In genomic region chr5:151251001-151251551, GRCh38 we compare ENCODE assay signal across 13 cellular contexts. TPM values are rescaled to one million over a fixed set of nuclear protein-coding genes. Genes with fewer than 3 reads are reported as not detected.
DNase-seq lines count a peak whose midpoint lies in the region; ATAC-seq, FAIRE-seq and TF ChIP-seq lines count a peak whose summit lies in the region.
"Had no signal": no experiment of that assay in that cellular context is flagged by ENCODE, and none has a peak within 500 bp of the region (broad histone marks: within the 10 kb centered on the region; RNA-seq: fewer than 3 reads in every experiment).

No MANE protein-coding gene starts in this region.

- H3K27me3 Mint-ChIP-seq in GM23338 (ENCODE audit: insufficient read depth, low read depth, poor library complexity): peaks cover 10% of the 10 kb centered on the region
- H3K27me3 Mint-ChIP-seq in T-cell: no peaks in the 10 kb centered on the region

- CTCF ChIA-PET in T-cell (lab: Charles Lee) (no interaction called here), GM12878 (lab: Yijun Ruan, JAX) (interaction anchor here (0.9 to 6.2 kb wide), 3 partner anchors 11 to 47 kb away, joined by 3 to 62 read pairs (median 24); no protein-coding TSS in a partner anchor)

- no TSS peak for BruUV-seq in GM12878 (replicated peaks; lab: Mats Ljungman, UMichigan)

- SMC1A ChIA-PET in GM12878 (lab: Charles Lee; ENCODE audit: uncharacterized antibody, unreplicated experiment): interaction anchor here (2.1 to 10.0 kb wide), 3 partner anchors 11 to 33 kb away, joined by 17 to 227 read pairs (median 86); partner anchors contain the start of gene CCDC69

- H4K20me1 ChIP-seq in GM23338 (replicated peaks; ENCODE audit: insufficient read depth): no peaks in the 10 kb centered on the region
- no peaks in the 10 kb centered on the region for H4K20me1 ChIP-seq in GM12878 (ENCODE audit: control insufficient read depth, insufficient read depth)

- no peak for ATAC-seq in GM23338
- ATAC-seq in T-cell (replicated peaks in 1 of 4): no peak
- peak; percentile 7 for ATAC-seq in GM12878
- ATAC-seq in HG03039 (IDR thresholded peaks at IDR 0.05; ENCODE audit: unreplicated experiment): no peak
- ATAC-seq in HG03439 (IDR thresholded peaks at IDR 0.05; ENCODE audit: unreplicated experiment): no peak
- no peak for ATAC-seq in HG03342 (IDR thresholded peaks at IDR 0.05; ENCODE audit: unreplicated experiment)
- ATAC-seq: left cardiac atrium had no signal

- RAD21 ChIA-PET in GM12878 (lab: Charles Lee; ENCODE audit: unreplicated experiment): interaction anchor here (1.2 to 9.4 kb wide), 6 partner anchors 11 to 109 kb away, joined by 4 to 156 read pairs (median 54); partner anchors contain the start of gene CCDC69

- H3K36me3 ChIP-seq in GM23338 (ENCODE audit: insufficient read depth) (no peaks in the 10 kb centered on the region), GM12878 (ENCODE audit: control insufficient read depth in 2 of 2, insufficient read depth in 2 of 2, low read length in 1 of 2) (no peaks in the 10 kb centered on the region)
- H3K36me3 ChIP-seq: right atrium auricular region had no signal

- WGBS in GM12878 (ENCODE audit: insufficient coverage, insufficient replicate concordance, low lambda C conversion rate, missing lambda C conversion rate): 55% methylated on average over 5 of the region's 5 CpGs

- POLR2A ChIA-PET in T-cell (lab: Charles Lee) (no interaction called here), GM12878 (lab: Charles Lee) (interaction anchor here (1.8 to 6.0 kb wide), 4 partner anchors 10 to 54 kb away, joined by 4 to 90 read pairs (median 66); partner anchors contain the start of gene CCDC69)

- TF ChIP-seq POLR2A in GM12878 (IDR thresholded peaks at IDR 0.05; ENCODE audit: low read depth, low read length): no peak

- in situ Hi-C loops in GM12878 (cut with MboI): no loop called here

- H3K4me1 Mint-ChIP-seq in GM23338 (peaks cover 25% of the 10 kb centered on the region), T-cell (peaks cover 32 to 53% (median 37%) of the 10 kb centered on the region in 3 donors)

- intact Hi-C loops in GM12878 (cut with micrococcal nuclease; ENCODE audit: unreplicated experiment): loop anchor here (5.0 to 10.0 kb wide), 3 partner anchors 94 to 521 kb away; partner anchors contain the start of genes ANXA6 and G3BP1

- H3K4me1 ChIP-seq in GM23338 (ENCODE audit: insufficient read depth) (peaks cover 28% of the 10 kb centered on the region), GM12878 (ENCODE audit: control insufficient read depth, insufficient read depth, low read length) (peaks cover 10% of the 10 kb centered on the region; the same call in 1 of the 2 replicates)

- no peaks in the 10 kb centered on the region for H3K9me3 ChIP-seq in GM12878 (replicated peaks; ENCODE audit: control insufficient read depth, insufficient read depth, low read length)
- H3K9me3 ChIP-seq: right atrium auricular region had no signal

- FAIRE-seq in GM12878 (lab: Jason Lieb, UNC): no peak
- FAIRE-seq: H54, RCC 7860 had no signal

- no peaks in the 10 kb centered on the region for H3K9me2 ChIP-seq in GM23338 (ENCODE audit: insufficient read depth)

- no peak overlapping the region for H3K9ac ChIP-seq in GM12878 (ENCODE audit: control insufficient read depth, insufficient read depth, low read length)

- H3K4me3 ChIP-seq in GM23338: no peak overlapping the region
- H3K4me3 ChIP-seq in GM12878: peak overlapping the region; percentile 51; the same call in 1 of the 2 replicates
- H3K4me3 ChIP-seq: right atrium auricular region had no signal

- H3F3A ChIP-seq in GM23338 (replicated peaks; ENCODE audit: low read depth): no peaks in the 10 kb centered on the region

- H3K4me3 Mint-ChIP-seq in GM23338: peak overlapping the region; percentile 50; the same call in 2 of the 3 replicates
- peak overlapping the region; percentile 44 to 95 (median 74) for H3K4me3 Mint-ChIP-seq in T-cell

- no peak for TF ChIP-seq RAD21 in GM12878 (IDR thresholded peaks at IDR 0.05; ENCODE audit: insufficient read depth, low read depth, low read length)

- H3K9me3 Mint-ChIP-seq in GM23338 (no peaks in the 10 kb centered on the region), T-cell (no peaks in the 10 kb centered on the region)

- H3K79me2 ChIP-seq in GM23338 (replicated peaks; ENCODE audit: insufficient read depth) (peaks cover 19% of the 10 kb centered on the region), GM12878 (ENCODE audit: control insufficient read depth, insufficient read depth, low read length) (peaks cover 32% of the 10 kb centered on the region)

- H2AFZ ChIP-seq in GM23338 (peak overlapping the region; percentile 70), GM12878 (ENCODE audit: control insufficient read depth, low read depth, low read length) (peak overlapping the region; percentile 52)

- H3K36me3 Mint-ChIP-seq in GM23338 (ENCODE audit: low read depth) (no peaks in the 10 kb centered on the region), T-cell (no peaks in the 10 kb centered on the region)

- H3K27ac Mint-ChIP-seq in GM23338 (no peak overlapping the region), T-cell (peak overlapping the region; percentile 73 to 81)

- H3K27me3 ChIP-seq in GM23338 (ENCODE audit: insufficient read depth) (no peaks in the 10 kb centered on the region), GM12878 (replicated peaks in 1 of 2; ENCODE audit: control insufficient read depth in 2 of 2, insufficient read depth in 2 of 2, low read length in 1 of 2) (no peaks in the 10 kb centered on the region)
- H3K27me3 ChIP-seq: right atrium auricular region had no signal

- H3K4me2 ChIP-seq in GM23338 (0 out of 2 replicates have a peak overlapping the region, but pooled peaks have one; percentile 13), GM12878 (ENCODE audit: control insufficient read depth, insufficient read depth) (peak overlapping the region; percentile 72)

- no peak for TF ChIP-seq EP300 in GM12878 (IDR thresholded peaks at IDR 0.05; ENCODE audit: borderline replicate concordance in 1 of 2, control insufficient read depth in 1 of 2, low read depth in 2 of 2, low read length in 2 of 2)

- DNase-seq in GM23338 (ENCODE audit: low spot score) (no peak), T-cell (no peak), GM12878 (ENCODE audit: low read depth, low spot score) (peak; percentile 49)
- peak; percentile 23 to 25 for DNase-seq in stimulated activated CD4-positive, alpha-beta T cell treated with anti-CD3 and anti-CD28 coated beads, Interleukin-2, amount 100 ng/mL, for 48 hours
- DNase-seq: cerebellar nuclear complex, left cardiac atrium, NCI-H1436 treated with DMSO at 0.1 percent for 48 hours had no signal

- H3K27ac ChIP-seq in GM23338 (ENCODE audit: low read depth) (no peak overlapping the region), GM12878 (ENCODE audit: control insufficient read depth, insufficient read depth) (peak overlapping the region; percentile 51; the same call in 1 of the 2 replicates)
- H3K27ac ChIP-seq: right atrium auricular region had no signal

- TF ChIP-seq CTCF in GM23338 (conservative IDR thresholded peaks at IDR 0.05; ENCODE audit: low read depth in 2 of 2): no peak
- TF ChIP-seq CTCF in GM12878 (IDR thresholded peaks at IDR 0.05 in 2 of 3, conservative IDR thresholded peaks at IDR 0.05 in 1 of 3; ENCODE audit: control insufficient read depth in 2 of 3, extremely low read depth in 1 of 3, insufficient read depth in 1 of 3, low read depth in 3 of 3, low read length in 3 of 3): no peak

RNA-seq across cellular contexts. Expression of gene GM2A, which starts 1.9 kb away (rescaled TPM):
- 26.3 and 27.8 TPM in 2 replicates for total RNA-seq in GM23338 (2014; rRNA removed; shearing (Covaris generic))
- polyA plus RNA-seq in GM23338 (2016; fragmentation: Nextera tagmentation; extraction: Ambion mirVana) (9.0 and 9.8 TPM in 2 replicates), GM12878 (2011; rRNA removed) (85.4 and 106 TPM in 2 replicates), GM12878 (2014; fragmentation: Illumina TruSeq; extraction: Trizol) (74.4 and 83.9 TPM in 2 replicates), GM12878 (2014; fragmentation: Nextera tagmentation; extraction: Ambion mirVana) (10 to 100 TPM; 33.6 to 44.4 TPM), GM12878 (2014; rRNA removed) (62.0 and 63.9 TPM in 2 replicates), GM12878 (2016; fragmentation: Nextera tagmentation; extraction: Ambion mirVana) (10 to 100 TPM; 44.0 to 44.4 TPM)
- total RNA-seq in T-cell (10 to 100 TPM in 3 of 5 donors, 1 to 10 TPM in 2; 8.2 to 20.9 (median 11.5) TPM), GM12878 (2014; rRNA removed) (102 and 109 TPM in 2 replicates), GM12878 (2014; rRNA removed; fragmentation: Illumina TruSeq; extraction: Trizol) (75.7 TPM in 2 replicates), GM12878 (2021) (95.1 and 95.6 TPM in 2 replicates)
- 150 and 162 TPM in 2 replicates for total RNA-seq in GM12878 (2013; cell fraction: nucleolus; rRNA removed)
- polyA plus RNA-seq in GM12878 (2011; ENCODE audit: low read depth): 46.2 TPM
- polyA plus RNA-seq in GM12878 (2011; cell fraction: cytosol; rRNA removed): 81.7 and 107 TPM in 2 replicates
- 27.6 and 30.7 TPM in 2 replicates for polyA plus RNA-seq in GM12878 (2011; cell fraction: nucleus; rRNA removed)
- 61.7 and 69.7 TPM in 2 replicates for polyA plus RNA-seq in GM12878 (2012)
- 109 and 137 TPM in 2 replicates for polyA minus RNA-seq in GM12878 (2011; rRNA and poly(A)+ RNA removed)
- polyA minus RNA-seq in GM12878 (2011; cell fraction: cytosol; rRNA and poly(A)+ RNA removed): 43.7 and 54.0 TPM in 2 replicates
- polyA minus RNA-seq in GM12878 (2011; cell fraction: nucleus; rRNA and poly(A)+ RNA removed): 14.7 and 19.8 TPM in 2 replicates

RNA-seq across cellular contexts. Expression of gene CCDC69, which starts 27.2 kb away (rescaled TPM):
- total RNA-seq in GM23338 (2014; rRNA removed; shearing (Covaris generic)): 5.3 and 6.6 TPM in 2 replicates
- polyA plus RNA-seq in GM23338 (2016; fragmentation: Nextera tagmentation; extraction: Ambion mirVana): 2.7 and 3.0 TPM in 2 replicates
- 100 to 1,000 TPM in 1 of 5 donors, 10 to 100 TPM in 4; 86.3 to 112 (median 93.5) TPM for total RNA-seq in T-cell
- total RNA-seq in GM12878 (2013; cell fraction: nucleolus; rRNA removed): 69.3 and 77.6 TPM in 2 replicates
- total RNA-seq in GM12878 (2014; rRNA removed): 91.1 and 104 TPM in 2 replicates
- total RNA-seq in GM12878 (2014; rRNA removed; fragmentation: Illumina TruSeq; extraction: Trizol): 78.8 and 80.3 TPM in 2 replicates
- total RNA-seq in GM12878 (2021): 77.3 and 80.8 TPM in 2 replicates
- 37.5 TPM for polyA plus RNA-seq in GM12878 (2011; ENCODE audit: low read depth)
- 36.7 and 42.3 TPM in 2 replicates for polyA plus RNA-seq in GM12878 (2011; rRNA removed)
- polyA plus RNA-seq in GM12878 (2011; cell fraction: cytosol; rRNA removed): 56.7 and 66.0 TPM in 2 replicates
- polyA plus RNA-seq in GM12878 (2011; cell fraction: nucleus; rRNA removed): 16.1 and 18.3 TPM in 2 replicates
- 46.8 and 47.5 TPM in 2 replicates for polyA plus RNA-seq in GM12878 (2012)
- 104 and 106 TPM in 2 replicates for polyA plus RNA-seq in GM12878 (2014; fragmentation: Illumina TruSeq; extraction: Trizol)
- 10 to 100 TPM; 13.5 to 21.4 TPM for polyA plus RNA-seq in GM12878 (2014; fragmentation: Nextera tagmentation; extraction: Ambion mirVana)
- 89.6 and 102 TPM in 2 replicates for polyA plus RNA-seq in GM12878 (2014; rRNA removed)
- polyA plus RNA-seq in GM12878 (2016; fragmentation: Nextera tagmentation; extraction: Ambion mirVana): 10 to 100 TPM; 55.7 to 59.8 TPM
- 32.8 and 41.3 TPM in 2 replicates for polyA minus RNA-seq in GM12878 (2011; rRNA and poly(A)+ RNA removed)
- 11.4 and 17.0 TPM in 2 replicates for polyA minus RNA-seq in GM12878 (2011; cell fraction: cytosol; rRNA and poly(A)+ RNA removed)
- polyA minus RNA-seq in GM12878 (2011; cell fraction: nucleus; rRNA and poly(A)+ RNA removed): 11.6 and 16.5 TPM in 2 replicates

RNA-seq across cellular contexts. Expression of gene SLC36A3, which starts 52.5 kb away (rescaled TPM):
- not detected in 2 replicates for total RNA-seq in GM23338 (2014; rRNA removed; shearing (Covaris generic))
- polyA plus RNA-seq in GM23338 (2016; fragmentation: Nextera tagmentation; extraction: Ambion mirVana) (not detected in 2 replicates), GM12878 (2011; rRNA removed) (not detected in 2 replicates), GM12878 (2014; fragmentation: Illumina TruSeq; extraction: Trizol) (not detected in 2 replicates), GM12878 (2014; fragmentation: Nextera tagmentation; extraction: Ambion mirVana) (under 1 TPM in 1 of 2 experiments, not detected in 1; 0.03 TPM), GM12878 (2014; rRNA removed) (not detected in 2 replicates), GM12878 (2016; fragmentation: Nextera tagmentation; extraction: Ambion mirVana) (not detected)
- total RNA-seq in T-cell (not detected), GM12878 (2014; rRNA removed) (not detected in 2 replicates), GM12878 (2014; rRNA removed; fragmentation: Illumina TruSeq; extraction: Trizol) (not detected in 2 replicates), GM12878 (2021) (not detected in 2 replicates)
- total RNA-seq in GM12878 (2013; cell fraction: nucleolus; rRNA removed): not detected in 2 replicates
- not detected for polyA plus RNA-seq in GM12878 (2011; ENCODE audit: low read depth)
- not detected in 2 replicates for polyA plus RNA-seq in GM12878 (2011; cell fraction: cytosol; rRNA removed)
- not detected in 2 replicates for polyA plus RNA-seq in GM12878 (2011; cell fraction: nucleus; rRNA removed)
- polyA plus RNA-seq in GM12878 (2012): not detected in 2 replicates
- polyA minus RNA-seq in GM12878 (2011; rRNA and poly(A)+ RNA removed): not detected in 2 replicates
- not detected in 2 replicates for polyA minus RNA-seq in GM12878 (2011; cell fraction: cytosol; rRNA and poly(A)+ RNA removed)
- not detected in 2 replicates for polyA minus RNA-seq in GM12878 (2011; cell fraction: nucleus; rRNA and poly(A)+ RNA removed)
- total RNA-seq: left cardiac atrium, right atrium auricular region had no signal

Comparison
In these comparisons a context has a peak if more than half of its experiments do, and no peak if none do; other contexts are left out.
1. DNase-seq: peak in GM12878 (single experiment) and stimulated activated CD4-positive, alpha-beta T cell treated with anti-CD3 and anti-CD28 coated beads, Interleukin-2, amount 100 ng/mL, for 48 hours (2 of 2); none in GM23338 (single experiment) and T-cell (0 of 34).